1 cellular context compared by ENCODE assay signal in genomic region chr2:221527759-221528444, GRCh38.
TF ChIP-seq lines count a peak whose summit lies in the region.

No MANE protein-coding gene starts in this region.

TF ChIP-seq in GM23338, 12 proteins besides CTCF, POLR2A, EP300 and RAD21 (continued from another document):
- TF ChIP-seq, protein P1, sequence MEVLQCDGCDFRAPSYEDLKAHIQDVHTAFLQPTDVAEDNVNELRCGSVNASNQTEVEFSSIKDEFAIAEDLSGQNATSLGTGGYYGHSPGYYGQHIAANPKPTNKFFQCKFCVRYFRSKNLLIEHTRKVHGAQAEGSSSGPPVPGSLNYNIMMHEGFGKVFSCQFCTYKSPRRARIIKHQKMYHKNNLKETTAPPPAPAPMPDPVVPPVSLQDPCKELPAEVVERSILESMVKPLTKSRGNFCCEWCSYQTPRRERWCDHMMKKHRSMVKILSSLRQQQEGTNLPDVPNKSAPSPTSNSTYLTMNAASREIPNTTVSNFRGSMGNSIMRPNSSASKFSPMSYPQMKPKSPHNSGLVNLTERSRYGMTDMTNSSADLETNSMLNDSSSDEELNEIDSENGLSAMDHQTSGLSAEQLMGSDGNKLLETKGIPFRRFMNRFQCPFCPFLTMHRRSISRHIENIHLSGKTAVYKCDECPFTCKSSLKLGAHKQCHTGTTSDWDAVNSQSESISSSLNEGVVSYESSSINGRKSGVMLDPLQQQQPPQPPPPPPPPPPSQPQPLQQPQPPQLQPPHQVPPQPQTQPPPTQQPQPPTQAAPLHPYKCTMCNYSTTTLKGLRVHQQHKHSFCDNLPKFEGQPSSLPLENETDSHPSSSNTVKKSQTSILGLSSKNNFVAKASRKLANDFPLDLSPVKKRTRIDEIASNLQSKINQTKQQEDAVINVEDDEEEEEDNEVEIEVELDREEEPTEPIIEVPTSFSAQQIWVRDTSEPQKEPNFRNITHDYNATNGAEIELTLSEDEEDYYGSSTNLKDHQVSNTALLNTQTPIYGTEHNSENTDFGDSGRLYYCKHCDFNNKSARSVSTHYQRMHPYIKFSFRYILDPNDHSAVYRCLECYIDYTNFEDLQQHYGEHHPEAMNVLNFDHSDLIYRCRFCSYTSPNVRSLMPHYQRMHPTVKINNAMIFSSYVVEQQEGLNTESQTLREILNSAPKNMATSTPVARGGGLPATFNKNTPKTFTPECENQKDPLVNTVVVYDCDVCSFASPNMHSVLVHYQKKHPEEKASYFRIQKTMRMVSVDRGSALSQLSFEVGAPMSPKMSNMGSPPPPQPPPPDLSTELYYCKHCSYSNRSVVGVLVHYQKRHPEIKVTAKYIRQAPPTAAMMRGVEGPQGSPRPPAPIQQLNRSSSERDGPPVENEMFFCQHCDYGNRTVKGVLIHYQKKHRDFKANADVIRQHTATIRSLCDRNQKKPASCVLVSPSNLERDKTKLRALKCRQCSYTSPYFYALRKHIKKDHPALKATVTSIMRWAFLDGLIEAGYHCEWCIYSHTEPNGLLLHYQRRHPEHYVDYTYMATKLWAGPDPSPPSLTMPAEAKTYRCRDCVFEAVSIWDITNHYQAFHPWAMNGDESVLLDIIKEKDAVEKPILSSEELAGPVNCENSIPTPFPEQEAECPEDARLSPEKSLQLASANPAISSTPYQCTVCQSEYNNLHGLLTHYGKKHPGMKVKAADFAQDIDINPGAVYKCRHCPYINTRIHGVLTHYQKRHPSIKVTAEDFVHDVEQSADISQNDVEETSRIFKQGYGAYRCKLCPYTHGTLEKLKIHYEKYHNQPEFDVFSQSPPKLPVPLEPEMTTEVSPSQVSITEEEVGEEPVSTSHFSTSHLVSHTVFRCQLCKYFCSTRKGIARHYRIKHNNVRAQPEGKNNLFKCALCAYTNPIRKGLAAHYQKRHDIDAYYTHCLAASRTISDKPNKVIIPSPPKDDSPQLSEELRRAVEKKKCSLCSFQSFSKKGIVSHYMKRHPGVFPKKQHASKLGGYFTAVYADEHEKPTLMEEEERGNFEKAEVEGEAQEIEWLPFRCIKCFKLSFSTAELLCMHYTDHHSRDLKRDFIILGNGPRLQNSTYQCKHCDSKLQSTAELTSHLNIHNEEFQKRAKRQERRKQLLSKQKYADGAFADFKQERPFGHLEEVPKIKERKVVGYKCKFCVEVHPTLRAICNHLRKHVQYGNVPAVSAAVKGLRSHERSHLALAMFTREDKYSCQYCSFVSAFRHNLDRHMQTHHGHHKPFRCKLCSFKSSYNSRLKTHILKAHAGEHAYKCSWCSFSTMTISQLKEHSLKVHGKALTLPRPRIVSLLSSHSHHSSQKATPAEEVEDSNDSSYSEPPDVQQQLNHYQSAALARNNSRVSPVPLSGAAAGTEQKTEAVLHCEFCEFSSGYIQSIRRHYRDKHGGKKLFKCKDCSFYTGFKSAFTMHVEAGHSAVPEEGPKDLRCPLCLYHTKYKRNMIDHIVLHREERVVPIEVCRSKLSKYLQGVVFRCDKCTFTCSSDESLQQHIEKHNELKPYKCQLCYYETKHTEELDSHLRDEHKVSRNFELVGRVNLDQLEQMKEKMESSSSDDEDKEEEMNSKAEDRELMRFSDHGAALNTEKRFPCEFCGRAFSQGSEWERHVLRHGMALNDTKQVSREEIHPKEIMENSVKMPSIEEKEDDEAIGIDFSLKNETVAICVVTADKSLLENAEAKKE (CRISPR knock-in tag; IDR thresholded peaks at IDR 0.05): no peak
- TF ChIP-seq EZH2phosphoT487 (IDR thresholded peaks at IDR 0.05; ENCODE audit: unreplicated experiment) (no peak), CREB1 (CRISPR knock-in tag; IDR thresholded peaks at IDR 0.05; ENCODE audit: low read depth) (no peak), ZNF114 (CRISPR knock-in tag; IDR thresholded peaks at IDR 0.05) (no peak), EZH2 (IDR thresholded peaks at IDR 0.05; ENCODE audit: low read depth, unreplicated experiment) (no peak), ZNF331 (CRISPR knock-in tag; IDR thresholded peaks at IDR 0.05; ENCODE audit: low read depth) (no peak), NANOG (IDR thresholded peaks at IDR 0.05; ENCODE audit: borderline replicate concordance) (no peak), STAT1 (IDR thresholded peaks at IDR 0.05; ENCODE audit: unreplicated experiment) (no peak), ETS1 (IDR thresholded peaks at IDR 0.05) (no peak), JUNB (IDR thresholded peaks at IDR 0.05; ENCODE audit: unreplicated experiment) (no peak)
- TF ChIP-seq, protein P2, sequence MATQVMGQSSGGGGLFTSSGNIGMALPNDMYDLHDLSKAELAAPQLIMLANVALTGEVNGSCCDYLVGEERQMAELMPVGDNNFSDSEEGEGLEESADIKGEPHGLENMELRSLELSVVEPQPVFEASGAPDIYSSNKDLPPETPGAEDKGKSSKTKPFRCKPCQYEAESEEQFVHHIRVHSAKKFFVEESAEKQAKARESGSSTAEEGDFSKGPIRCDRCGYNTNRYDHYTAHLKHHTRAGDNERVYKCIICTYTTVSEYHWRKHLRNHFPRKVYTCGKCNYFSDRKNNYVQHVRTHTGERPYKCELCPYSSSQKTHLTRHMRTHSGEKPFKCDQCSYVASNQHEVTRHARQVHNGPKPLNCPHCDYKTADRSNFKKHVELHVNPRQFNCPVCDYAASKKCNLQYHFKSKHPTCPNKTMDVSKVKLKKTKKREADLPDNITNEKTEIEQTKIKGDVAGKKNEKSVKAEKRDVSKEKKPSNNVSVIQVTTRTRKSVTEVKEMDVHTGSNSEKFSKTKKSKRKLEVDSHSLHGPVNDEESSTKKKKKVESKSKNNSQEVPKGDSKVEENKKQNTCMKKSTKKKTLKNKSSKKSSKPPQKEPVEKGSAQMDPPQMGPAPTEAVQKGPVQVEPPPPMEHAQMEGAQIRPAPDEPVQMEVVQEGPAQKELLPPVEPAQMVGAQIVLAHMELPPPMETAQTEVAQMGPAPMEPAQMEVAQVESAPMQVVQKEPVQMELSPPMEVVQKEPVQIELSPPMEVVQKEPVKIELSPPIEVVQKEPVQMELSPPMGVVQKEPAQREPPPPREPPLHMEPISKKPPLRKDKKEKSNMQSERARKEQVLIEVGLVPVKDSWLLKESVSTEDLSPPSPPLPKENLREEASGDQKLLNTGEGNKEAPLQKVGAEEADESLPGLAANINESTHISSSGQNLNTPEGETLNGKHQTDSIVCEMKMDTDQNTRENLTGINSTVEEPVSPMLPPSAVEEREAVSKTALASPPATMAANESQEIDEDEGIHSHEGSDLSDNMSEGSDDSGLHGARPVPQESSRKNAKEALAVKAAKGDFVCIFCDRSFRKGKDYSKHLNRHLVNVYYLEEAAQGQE (IDR thresholded peaks at IDR 0.05; ENCODE audit: unreplicated experiment): no peak
